8 cellular contexts compared by ENCODE assay signal in genomic region chr15:74907277-74907870, GRCh38. TPM values are rescaled to one million over a fixed set of nuclear protein-coding genes. Genes with fewer than 3 reads are reported as not detected.
A peak's percentile ranks its signal among the peaks of the same experiment; 100 is the strongest.
DNase-seq lines count a peak whose midpoint lies in the region; ATAC-seq and TF ChIP-seq lines count a peak whose summit lies in the region.

No MANE protein-coding gene starts in this region.

- peak; percentile 26 for ATAC-seq in body of pancreas
- no peak for ATAC-seq in thoracic aorta (ENCODE audit: insufficient number of reproducible peaks, low FRiP score, low read depth)
- ATAC-seq in GM18909 (IDR thresholded peaks at IDR 0.05; ENCODE audit: poor library complexity, unreplicated experiment), result no peak

- H3K27ac ChIP-seq in body of pancreas (peak overlapping the region; percentile 70 to 87 (median 80)), layer of hippocampus (ENCODE audit: low read depth, low read length) (peak overlapping the region; percentile 86), thoracic aorta (peak overlapping the region; percentile 91)

- peaks cover 38% of the 10 kb centered on the region for H3K36me3 Mint-ChIP-seq in activated naive CD4-positive, alpha-beta T cell treated with anti-CD3 and anti-CD28 coated beads, Interleukin-2, amount 10 ng/mL, durations not matched to agents 7 days and 5 days

- peak overlapping the region; percentile 99 for H3K4me3 Mint-ChIP-seq in activated naive CD4-positive, alpha-beta T cell treated with anti-CD3 and anti-CD28 coated beads, Interleukin-2, amount 10 ng/mL, durations not matched to agents 7 days and 5 days

- DNase-seq in activated naive CD4-positive, alpha-beta T cell treated with anti-CD3 and anti-CD28 coated beads, Interleukin-2, amount 10 ng/mL, durations not matched to agents 7 days and 5 days, result no peak
- no peak for DNase-seq in activated naive CD4-positive, alpha-beta T cell treated with anti-CD3 and anti-CD28 coated beads, Interleukin-2, amount 50 U/mL, for 16 hours
- DNase-seq in body of pancreas, result peak in 3 of 4 donors; percentile 21 to 40 (median 27)
- DNase-seq in thoracic aorta (ENCODE audit: low spot score), result no peak
- no peak for DNase-seq in H4 (ENCODE audit: low spot score)
- DNase-seq in SKM-1 treated with dmso at 0.1 percent for 144 hours (lab: John Stamatoyannopoulos, UW; ENCODE audit: unreplicated experiment), result no peak

- 51 to 53% methylated on average over 6 of the region's 6 CpGs for WGBS in body of pancreas, 2 donors

- TF ChIP-seq POLR2A in body of pancreas (IDR thresholded peaks at IDR 0.05), result no peak

- H3K4me1 ChIP-seq in body of pancreas (peaks cover 21% of the 10 kb centered on the region), thoracic aorta (ENCODE audit: control insufficient read depth in 1 of 2, low read depth in 2 of 2) (peaks cover 16 to 29% of the 10 kb centered on the region in 2 donors)

- intact Hi-C loops in body of pancreas (cut with DNase I), result loop anchor here (10.0 kb wide), 1 partner anchor 63 kb away; the partner anchor contains the start of gene ULK3

- H3K27me3 ChIP-seq in body of pancreas (no peaks in the 10 kb centered on the region), layer of hippocampus (ENCODE audit: control insufficient read depth, insufficient read depth, low read length) (no peaks in the 10 kb centered on the region), thoracic aorta (replicated peaks; ENCODE audit: insufficient read depth) (no peaks in the 10 kb centered on the region)

- peaks cover 38% of the 10 kb centered on the region for H3K4me1 Mint-ChIP-seq in activated naive CD4-positive, alpha-beta T cell treated with anti-CD3 and anti-CD28 coated beads, Interleukin-2, amount 10 ng/mL, durations not matched to agents 7 days and 5 days

- TF ChIP-seq CTCF in body of pancreas (IDR thresholded peaks at IDR 0.05) (no peak), thoracic aorta (IDR thresholded peaks at IDR 0.05) (no peak)

- peaks cover under 1 to 1% of the 10 kb centered on the region in 2 donors for H3K36me3 ChIP-seq in body of pancreas (replicated peaks in 1 of 2; ENCODE audit: insufficient read depth in 1 of 2, low read depth in 2 of 2)
- H3K36me3 ChIP-seq in thoracic aorta, result peaks cover 19% of the 10 kb centered on the region

- peak overlapping the region; percentile 94 for H3K27ac Mint-ChIP-seq in activated naive CD4-positive, alpha-beta T cell treated with anti-CD3 and anti-CD28 coated beads, Interleukin-2, amount 10 ng/mL, durations not matched to agents 7 days and 5 days

- H3K27me3 Mint-ChIP-seq in activated naive CD4-positive, alpha-beta T cell treated with anti-CD3 and anti-CD28 coated beads, Interleukin-2, amount 10 ng/mL, durations not matched to agents 7 days and 5 days, result no peaks in the 10 kb centered on the region

- H3K4me3 ChIP-seq in body of pancreas (peak overlapping the region in 1 of 2 donors; percentile 63), thoracic aorta (peak overlapping the region; percentile 94)

- H3K9me3 ChIP-seq in body of pancreas (no peaks in the 10 kb centered on the region), thoracic aorta (no peaks in the 10 kb centered on the region)

- CTCF ChIA-PET in activated naive CD4-positive, alpha-beta T cell treated with anti-CD3 and anti-CD28 coated beads, Interleukin-2, amount 10 ng/mL, durations not matched to agents 7 days and 5 days (lab: Charles Lee), result interaction anchor here (0.9 to 1.2 kb wide), 3 partner anchors 18 to 136 kb away, joined by 3 to 5 read pairs (median 3); partner anchors contain the start of gene MPI

- no peaks in the 10 kb centered on the region for H3K9me3 Mint-ChIP-seq in activated naive CD4-positive, alpha-beta T cell treated with anti-CD3 and anti-CD28 coated beads, Interleukin-2, amount 10 ng/mL, durations not matched to agents 7 days and 5 days

RNA-seq across cellular contexts. Expression of gene FAM219B, which starts 0.7 kb away (rescaled TPM):
- total RNA-seq in body of pancreas (10 to 100 TPM; 25.4 to 42.8 TPM), thoracic aorta (10 to 100 TPM; 61.1 to 85.6 TPM)
- 28.4 and 46.5 TPM in 2 replicates for total RNA-seq in H4 (2014; rRNA removed; shearing (Covaris generic))

RNA-seq across cellular contexts. Expression of gene MPI, which starts 17.5 kb away (rescaled TPM):
- total RNA-seq in body of pancreas (10 to 100 TPM; 47.5 to 80.4 TPM), thoracic aorta (10 to 100 TPM; 45.6 to 65.5 TPM)
- total RNA-seq in H4 (2014; rRNA removed; shearing (Covaris generic)), result 91.1 and 101 TPM in 2 replicates

RNA-seq across cellular contexts. Expression of gene COX5A, which starts 30.5 kb away (rescaled TPM):
- total RNA-seq in body of pancreas (10 to 100 TPM; 50.1 to 61.5 TPM), thoracic aorta (10 to 100 TPM; 45.2 to 66.3 TPM)
- total RNA-seq in H4 (2014; rRNA removed; shearing (Covaris generic)), result 160 and 163 TPM in 2 replicates

RNA-seq across cellular contexts. Expression of gene SCAMP2, which starts 34.2 kb away (rescaled TPM):
- total RNA-seq in body of pancreas, result 10 to 100 TPM; 33.5 to 36.9 TPM
- total RNA-seq in thoracic aorta, result 10 to 100 TPM; 62.1 to 84.5 TPM
- total RNA-seq in H4 (2014; rRNA removed; shearing (Covaris generic)), result 14.3 and 21.3 TPM in 2 replicates

RNA-seq across cellular contexts. Expression of gene RPP25, which starts 49.2 kb away (rescaled TPM):
- total RNA-seq in body of pancreas (10 to 100 TPM in 1 of 2 donors, 1 to 10 TPM in 1; 9.1 to 11.5 TPM), thoracic aorta (10 to 100 TPM; 11.7 to 11.8 TPM)
- 0.12 TPM in 1 of 2 replicates, not detected in the other for total RNA-seq in H4 (2014; rRNA removed; shearing (Covaris generic))

Comparison
In these comparisons a context has a peak if more than half of its experiments do, and no peak if none do; other contexts are left out.
1. DNase-seq: peak in body of pancreas (3 of 4); none in activated naive CD4-positive, alpha-beta T cell treated with anti-CD3 and anti-CD28 coated beads, Interleukin-2, amount 10 ng/mL, durations not matched to agents 7 days and 5 days (single experiment), activated naive CD4-positive, alpha-beta T cell treated with anti-CD3 and anti-CD28 coated beads, Interleukin-2, amount 50 U/mL, for 16 hours (single experiment), thoracic aorta (single experiment), H4 (single experiment) and SKM-1 treated with dmso at 0.1 percent for 144 hours (single experiment).
2. Peak in every context shown above with its lines, with median percentiles within 50 percentile points of each other: H3K27ac ChIP-seq.